Comparison of ENCODE assay signal across 14 cellular contexts in the genomic region with DNA sequence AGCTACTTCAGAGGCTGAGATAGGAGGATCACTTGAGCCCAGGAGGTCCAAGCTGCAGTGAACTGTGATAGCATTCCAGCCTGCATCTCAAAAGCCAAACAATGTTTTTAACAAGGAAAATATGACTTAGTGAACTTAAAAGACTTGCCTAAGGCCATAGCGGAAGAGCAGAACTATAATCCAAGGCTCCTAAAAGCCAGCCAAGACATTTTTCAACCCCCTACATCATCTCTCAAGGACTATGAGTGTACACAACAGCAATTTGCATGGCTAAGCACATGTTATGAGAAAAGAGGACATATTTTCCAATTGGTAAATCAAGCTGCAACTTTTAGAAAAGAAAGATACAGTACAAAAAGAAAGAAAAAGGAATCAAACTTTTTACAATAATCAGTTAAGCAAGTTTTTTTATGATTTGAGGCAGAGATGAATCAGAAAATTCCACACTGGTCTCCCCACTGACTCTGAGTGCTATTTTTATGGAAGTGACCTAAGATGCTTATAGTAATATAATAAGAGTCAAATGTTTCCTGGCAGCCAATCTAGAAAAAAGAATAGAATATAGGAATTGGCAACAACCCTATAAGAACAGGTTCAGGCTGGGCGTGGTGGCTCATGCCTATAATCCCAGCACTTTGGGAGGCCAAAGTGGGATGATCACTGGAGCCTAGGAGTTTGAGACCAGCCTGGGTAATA. TPM values are rescaled to one million over a fixed set of nuclear protein-coding genes. Genes with fewer than 3 reads are reported as not detected.
DNase-seq lines count a peak whose midpoint lies in the region; ATAC-seq, FAIRE-seq and TF ChIP-seq lines count a peak whose summit lies in the region.
"Had no signal": no experiment of that assay in that cellular context is flagged by ENCODE, and none has a peak within 500 bp of the region (broad histone marks: within the 10 kb centered on the region; RNA-seq: fewer than 3 reads in every experiment).

No MANE protein-coding gene starts in this region.

- H3K79me2 ChIP-seq in fibroblast of lung (ENCODE audit: control insufficient read depth, insufficient read depth, low read length) = no peaks in the 10 kb centered on the region

- H2AFZ ChIP-seq in fibroblast of lung (ENCODE audit: low read length) = no peak overlapping the region

- ATAC-seq in psoas muscle = peak; percentile 62 to 90 (median 73)
- ATAC-seq in naive thymus-derived CD4-positive, alpha-beta T cell = no peak
- ATAC-seq: mucosa of descending colon, Panc1 had no signal

- no peaks in the 10 kb centered on the region for H3K27me3 Mint-ChIP-seq in naive thymus-derived CD4-positive, alpha-beta T cell
- H3K27me3 Mint-ChIP-seq: CD4-positive, CD25-positive, alpha-beta regulatory T cell had no signal

- H3K4me3 Mint-ChIP-seq in naive thymus-derived CD4-positive, alpha-beta T cell = no peak overlapping the region
- H3K4me3 Mint-ChIP-seq: CD4-positive, CD25-positive, alpha-beta regulatory T cell had no signal

- 29 to 43% (median 41%) methylated on average over 2 of the region's 2 CpGs for WGBS in psoas muscle, 3 donors

- no peak for TF ChIP-seq CTCF in AG09309 (IDR thresholded peaks at IDR 0.05; ENCODE audit: control insufficient read depth, insufficient read depth, low read depth, low read length, missing control alignments)
- no peak for TF ChIP-seq CTCF in fibroblast of lung (conservative IDR thresholded peaks at IDR 0.05 in 1 of 2, IDR thresholded peaks at IDR 0.05 in 1 of 2; ENCODE audit: low read depth in 1 of 2, low read length in 2 of 2)
- TF ChIP-seq CTCF in psoas muscle (IDR thresholded peaks at IDR 0.05) = no peak

- H3K4me2 ChIP-seq in fibroblast of lung (ENCODE audit: extremely low read depth, insufficient read depth, low read length) = no peak overlapping the region

- H3K9me3 ChIP-seq in fibroblast of lung (ENCODE audit: control insufficient read depth, insufficient read depth, low read depth, low read length) = no peaks in the 10 kb centered on the region
- H3K9me3 ChIP-seq in psoas muscle = no peaks in the 10 kb centered on the region
- no peaks in the 10 kb centered on the region for H3K9me3 ChIP-seq in naive thymus-derived CD4-positive, alpha-beta T cell (ENCODE audit: control insufficient read depth in 2 of 3, low read length in 3 of 3)
- H3K9me3 ChIP-seq: mucosa of descending colon had no signal

- no peaks in the 10 kb centered on the region for H4K20me1 ChIP-seq in fibroblast of lung (ENCODE audit: control insufficient read depth, extremely low read depth, insufficient read depth, low read length)

- FAIRE-seq in GM12891 (lab: Jason Lieb, UNC) = no peak

- H3K27ac Mint-ChIP-seq in naive thymus-derived CD4-positive, alpha-beta T cell = no peak overlapping the region

- H3K36me3 Mint-ChIP-seq in naive thymus-derived CD4-positive, alpha-beta T cell = no peaks in the 10 kb centered on the region
- H3K36me3 Mint-ChIP-seq: CD4-positive, CD25-positive, alpha-beta regulatory T cell had no signal

- H3K36me3 ChIP-seq in fibroblast of lung (ENCODE audit: control insufficient read depth, insufficient read depth, low read length) (no peaks in the 10 kb centered on the region), psoas muscle (ENCODE audit: insufficient read depth in 1 of 2, low read depth in 1 of 2) (no peaks in the 10 kb centered on the region)
- no peaks in the 10 kb centered on the region for H3K36me3 ChIP-seq in naive thymus-derived CD4-positive, alpha-beta T cell (ENCODE audit: control insufficient read depth in 2 of 3, insufficient read depth in 3 of 3, low read length in 3 of 3)

- TF ChIP-seq POLR2A in GM12891 (IDR thresholded peaks at IDR 0.05; ENCODE audit: low read depth, low read length) = no peak

- POLR2A ChIA-PET in naive thymus-derived CD4-positive, alpha-beta T cell (lab: Charles Lee) = no interaction called here

- H3K4me3 ChIP-seq in AG09309 (ENCODE audit: control insufficient read depth, low read depth, low read length) (no peak overlapping the region), fibroblast of lung (replicated peaks in 1 of 4; ENCODE audit: control extremely low read depth in 1 of 4, insufficient read depth in 1 of 4, low read depth in 3 of 4, low read length in 4 of 4) (no peak overlapping the region), psoas muscle (no peak overlapping the region)
- H3K4me3 ChIP-seq in naive thymus-derived CD4-positive, alpha-beta T cell (ENCODE audit: low read length) = no peak overlapping the region
- H3K4me3 ChIP-seq: mucosa of descending colon, skin epidermis had no signal

- no peaks in the 10 kb centered on the region for H3K4me1 ChIP-seq in fibroblast of lung (ENCODE audit: control insufficient read depth, extremely low read depth, insufficient read depth, low read length)
- H3K4me1 ChIP-seq in psoas muscle = no peaks in the 10 kb centered on the region
- no peaks in the 10 kb centered on the region for H3K4me1 ChIP-seq in naive thymus-derived CD4-positive, alpha-beta T cell (ENCODE audit: control insufficient read depth in 2 of 2, insufficient read depth in 2 of 2, low read length in 2 of 2)

- no peak overlapping the region for H3K9ac ChIP-seq in fibroblast of lung (ENCODE audit: insufficient read depth, low read length)

- H3K9me3 Mint-ChIP-seq in naive thymus-derived CD4-positive, alpha-beta T cell = peaks cover 0 to under 1% (median 0%) of the 10 kb centered on the region in 11 donors
- H3K9me3 Mint-ChIP-seq: CD4-positive, CD25-positive, alpha-beta regulatory T cell had no signal

- H3K27ac ChIP-seq in fibroblast of lung (ENCODE audit: insufficient read depth, low read length) = peak overlapping the region; percentile 56
- peak overlapping the region; percentile 26 for H3K27ac ChIP-seq in psoas muscle
- no peak overlapping the region for H3K27ac ChIP-seq in naive thymus-derived CD4-positive, alpha-beta T cell (ENCODE audit: low read depth, low read length)
- H3K27ac ChIP-seq: skin epidermis had no signal

- H3K4me1 Mint-ChIP-seq in naive thymus-derived CD4-positive, alpha-beta T cell = peaks cover 0 to 6% (median 0%) of the 10 kb centered on the region in 7 donors

- intact Hi-C loops in psoas muscle (cut with DNase I) = no loop called here
- intact Hi-C loops in naive thymus-derived CD4-positive, alpha-beta T cell (cut with micrococcal nuclease) = no loop called here

- H3K27me3 ChIP-seq in fibroblast of lung (ENCODE audit: control insufficient read depth, insufficient read depth, low read length) (no peaks in the 10 kb centered on the region), psoas muscle (ENCODE audit: insufficient read depth in 3 of 3, low read length in 2 of 3) (no peaks in the 10 kb centered on the region)
- H3K27me3 ChIP-seq in naive thymus-derived CD4-positive, alpha-beta T cell (ENCODE audit: control insufficient read depth in 2 of 2, insufficient read depth in 2 of 2, low read length in 2 of 2) = no peaks in the 10 kb centered on the region

- CTCF ChIA-PET in naive thymus-derived CD4-positive, alpha-beta T cell (lab: Charles Lee) = interaction anchor here (1.2 kb wide), 1 partner anchor 148 kb away, joined by 3 read pairs; no protein-coding TSS in a partner anchor

- DNase-seq in AG09309 (ENCODE audit: low read depth) (peak; percentile 55), RKO (ENCODE audit: low spot score) (peak; percentile 25), fibroblast of lung (ENCODE audit: low read depth in 2 of 2) (peak; percentile 47 to 72), psoas muscle (no peak), GM12891 (ENCODE audit: insufficient read length, low spot score) (no peak), NCI-H128 (lab: John Stamatoyannopoulos, UW; ENCODE audit: unreplicated experiment) (no peak)
- no peak for DNase-seq in naive thymus-derived CD4-positive, alpha-beta T cell
- DNase-seq in stimulated activated CD4-positive, alpha-beta T cell treated with anti-CD3 and anti-CD28 coated beads, Interleukin-12 subunit alpha, Interleukin-12 subunit beta, amount 100 ng/mL, for 4 hours = no peak
- DNase-seq: CD4-positive, CD25-positive, alpha-beta regulatory T cell; mucosa of descending colon; MV-4-11; NCI-H2227 treated with DMSO at 0.1 percent for 48 hours had no signal

TF ChIP-seq in GM12891, 5 proteins besides CTCF, POLR2A, EP300 and RAD21:
- TF ChIP-seq SPI1 (IDR thresholded peaks at IDR 0.05; ENCODE audit: low read depth, low read length) (no peak), POLR2AphosphoS5 (IDR thresholded peaks at IDR 0.05; ENCODE audit: low read depth, low read length) (no peak), POU2F2 (IDR thresholded peaks at IDR 0.05; ENCODE audit: low read depth, low read length) (no peak), PAX5 (IDR thresholded peaks at IDR 0.05; ENCODE audit: insufficient read depth, low read length, severe bottlenecking) (no peak), TAF1 (IDR thresholded peaks at IDR 0.05; ENCODE audit: low read depth, low read length) (no peak)

RNA-seq across cellular contexts. Expression of gene ACOT9, which starts 9.8 kb away (rescaled TPM):
- 33.1 and 42.3 TPM in 2 replicates for total RNA-seq in fibroblast of lung
- 68.7 and 70.9 TPM in 2 replicates for polyA plus RNA-seq in fibroblast of lung
- 60.8 and 65.7 TPM in 2 replicates for polyA plus RNA-seq in fibroblast of lung (2012)
- 8.4 and 11.4 TPM in 2 replicates for polyA minus RNA-seq in fibroblast of lung (ENCODE audit: low replicate concordance)
- 10 to 100 TPM; 21.7 to 58.9 (median 44.5) TPM for total RNA-seq in psoas muscle
- polyA plus RNA-seq in psoas muscle = 10 to 100 TPM; 22.0 to 35.4 (median 23.5) TPM
- total RNA-seq in naive thymus-derived CD4-positive, alpha-beta T cell = 10 to 100 TPM in 2 of 5 experiments, 1 to 10 TPM in 3; 8.2 to 40.1 (median 9.1) TPM
- polyA plus RNA-seq in naive thymus-derived CD4-positive, alpha-beta T cell = 1 to 10 TPM; 5.9 to 8.6 TPM
- 15.0 TPM for polyA plus RNA-seq in GM12891 (2012; ENCODE audit: low read depth, missing spikeins)

RNA-seq across cellular contexts. Expression of gene SAT1, which starts 30.1 kb away (rescaled TPM):
- total RNA-seq in fibroblast of lung (148 TPM in 2 replicates), psoas muscle (100 to 1,000 TPM in 1 of 4 donors, 10 to 100 TPM in 3; 20.7 to 129 (median 41.7) TPM)
- polyA plus RNA-seq in fibroblast of lung (118 and 151 TPM in 2 replicates), psoas muscle (100 to 1,000 TPM in 1 of 3 donors, 10 to 100 TPM in 2; 42.1 to 109 (median 85.4) TPM)
- 68.5 and 99.8 TPM in 2 replicates for polyA plus RNA-seq in fibroblast of lung (2012)
- 7.4 and 17.1 TPM in 2 replicates for polyA minus RNA-seq in fibroblast of lung (ENCODE audit: low replicate concordance)
- 1,000 to 10,000 TPM in 1 of 5 experiments, 100 to 1,000 TPM in 3, 10 to 100 TPM in 1; 68.4 to 1,059 (median 127) TPM for total RNA-seq in naive thymus-derived CD4-positive, alpha-beta T cell
- 10 to 100 TPM; 67.9 to 75.8 TPM for polyA plus RNA-seq in naive thymus-derived CD4-positive, alpha-beta T cell
- polyA plus RNA-seq in GM12891 (2012; ENCODE audit: low read depth, missing spikeins) = 156 TPM

Comparison
In these comparisons a context has a peak if more than half of its experiments do, and no peak if none do; other contexts are left out.
1. DNase-seq: peak in AG09309 (single experiment), RKO (single experiment) and fibroblast of lung (2 of 2); none in psoas muscle (0 of 2), naive thymus-derived CD4-positive, alpha-beta T cell (0 of 9), stimulated activated CD4-positive, alpha-beta T cell treated with anti-CD3 and anti-CD28 coated beads, Interleukin-12 subunit alpha, Interleukin-12 subunit beta, amount 100 ng/mL, for 4 hours (single experiment), GM12891 (single experiment) and NCI-H128 (single experiment).